ENCODE assay signal across 1 cellular context in genomic region chr7:30450123-30450982, GRCh38.
TF ChIP-seq lines count a peak whose summit lies in the region.

No MANE protein-coding gene starts in this region.

TF ChIP-seq in WTC11, 78 proteins besides CTCF, POLR2A, EP300 and RAD21 (continued from another document):
- TF ChIP-seq ZNF425 (CRISPR knock-in tag; conservative IDR thresholded peaks at IDR 0.05): no peak
